8 cellular contexts compared by ENCODE assay signal in the genomic region with DNA sequence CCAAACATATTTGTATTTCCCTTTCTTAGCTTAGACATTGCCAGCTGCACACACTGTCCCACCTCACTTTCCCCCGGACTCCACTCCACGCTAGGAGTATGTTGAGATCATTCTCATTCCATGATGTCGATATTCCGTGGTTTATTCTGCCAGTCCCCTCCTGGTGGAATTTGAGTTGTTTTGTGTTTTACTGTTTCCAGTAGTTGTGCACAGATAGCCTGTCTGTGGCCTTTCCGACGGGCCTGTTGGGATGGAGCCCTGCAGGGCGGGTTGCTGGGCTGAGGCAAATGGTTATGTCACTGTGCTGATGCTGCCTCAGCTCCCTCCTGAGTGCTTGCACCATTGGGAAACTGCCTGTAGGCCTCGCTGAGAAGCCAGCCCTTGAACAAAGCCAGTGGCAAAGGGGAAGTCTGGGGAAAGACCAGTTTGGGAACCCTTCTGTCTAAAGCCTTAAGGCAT. TPM values are rescaled to one million over a fixed set of nuclear protein-coding genes. Genes with fewer than 3 reads are reported as not detected.
A peak's percentile ranks its signal among the peaks of the same experiment; 100 is the strongest.
DNase-seq lines count a peak whose midpoint lies in the region; ATAC-seq and TF ChIP-seq lines count a peak whose summit lies in the region.

No MANE protein-coding gene starts in this region.

- H3K4me3 ChIP-seq in uterus = no peak overlapping the region

- H3K27me3 ChIP-seq in uterus = no peaks in the 10 kb centered on the region

- intact Hi-C loops in uterus (cut with DNase I; ENCODE audit: low total_unique reads) = no loop called here

- no peak for TF ChIP-seq POLR2A in uterus (IDR thresholded peaks at IDR 0.05)

- peak; percentile 52 for DNase-seq in AG08395 (ENCODE audit: low spot score)
- peak; percentile 24 to 40 for DNase-seq in NOMO-1 (lab: John Stamatoyannopoulos, UW; ENCODE audit: unreplicated experiment in 2 of 2)
- DNase-seq in medulla oblongata (ENCODE audit: extremely low spot score) = peak; percentile 80
- DNase-seq in uterus = peak; percentile 40 to 55
- DNase-seq in NCI-H1048 (lab: John Stamatoyannopoulos, UW) = no peak
- no peak for DNase-seq in DMS53 (lab: John Stamatoyannopoulos, UW)

- no peak for ATAC-seq in HG03460 (IDR thresholded peaks at IDR 0.05; ENCODE audit: unreplicated experiment)

- H3K9me3 ChIP-seq in uterus = no peaks in the 10 kb centered on the region

- H3K36me3 ChIP-seq in uterus = no peaks in the 10 kb centered on the region

- no peak for TF ChIP-seq CTCF in uterus (IDR thresholded peaks at IDR 0.05)

- H3K27ac ChIP-seq in cingulate gyrus (ENCODE audit: low read depth, low read length) (peak overlapping the region; percentile 67), uterus (peak overlapping the region; percentile 42 to 60)

- peaks cover 0 to 3% of the 10 kb centered on the region in 2 donors for H3K4me1 ChIP-seq in uterus

RNA-seq across cellular contexts. Expression of a gene that starts 12.8 kb away (rescaled TPM):
- 10 to 100 TPM in 3 of 4 donors, 1 to 10 TPM in 1; 3.8 to 45.2 (median 22.9) TPM for total RNA-seq in uterus

Comparison
In these comparisons a context has a peak if more than half of its experiments do, and no peak if none do; other contexts are left out.
1. DNase-seq: peak in AG08395 (single experiment), NOMO-1 (2 of 2), medulla oblongata (single experiment) and uterus (2 of 2); none in NCI-H1048 (single experiment) and DMS53 (single experiment).